ENCODE assay signal across 8 cellular contexts in the genomic region with DNA sequence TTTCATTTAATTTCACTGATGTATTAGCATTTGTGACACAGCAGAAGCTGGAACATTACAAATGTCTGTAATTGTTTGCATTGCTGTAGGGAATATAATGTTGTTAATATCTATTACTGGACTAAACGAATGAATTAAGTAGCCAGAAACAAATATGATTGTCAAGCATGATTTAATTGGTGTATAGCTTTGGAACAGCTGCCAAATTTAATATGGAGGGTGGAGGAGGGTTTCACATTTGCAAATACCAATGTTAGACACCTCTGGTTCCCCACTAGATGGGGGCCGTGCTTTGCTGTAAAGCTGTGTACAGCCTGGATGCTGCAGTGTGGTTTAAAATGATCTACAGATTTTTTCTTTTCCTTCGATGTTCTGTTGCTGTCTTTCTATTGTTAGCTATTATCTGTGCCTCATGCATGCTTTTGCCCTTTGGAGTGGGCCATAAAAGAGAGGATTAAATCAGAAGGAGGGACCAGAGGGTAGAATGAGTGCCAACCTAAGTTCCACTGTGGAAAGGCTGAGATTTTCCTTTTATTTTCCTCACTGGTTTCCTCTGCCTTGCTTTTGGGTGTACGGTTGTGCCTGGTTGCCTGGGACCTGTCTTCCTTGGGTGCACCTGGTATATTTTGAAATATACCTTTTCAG. TPM values are rescaled to one million over a fixed set of nuclear protein-coding genes. Genes with fewer than 3 reads are reported as not detected.
DNase-seq lines count a peak whose midpoint lies in the region; ATAC-seq and TF ChIP-seq lines count a peak whose summit lies in the region.

No MANE protein-coding gene starts in this region.

- no peaks in the 10 kb centered on the region for H3K36me3 ChIP-seq in OCI-LY1 (ENCODE audit: insufficient read depth, low read length)

- peak; percentile 47 for ATAC-seq in HG03469 (IDR thresholded peaks at IDR 0.05; ENCODE audit: unreplicated experiment)
- peak; percentile 67 for ATAC-seq in foreskin keratinocyte
- ATAC-seq in HG02970 (IDR thresholded peaks at IDR 0.05; ENCODE audit: low FRiP score, unreplicated experiment), result no peak
- no peak for ATAC-seq in GM19035 (IDR thresholded peaks at IDR 0.05; ENCODE audit: unreplicated experiment)

- no peaks in the 10 kb centered on the region for H3K9me2 ChIP-seq in OCI-LY1 (ENCODE audit: low read depth, low read length)

- H3K4me2 ChIP-seq in OCI-LY1 (ENCODE audit: low read length), result no peak overlapping the region

- no peak overlapping the region for H3K4me3 ChIP-seq in OCI-LY1 (ENCODE audit: low read depth, low read length, poor library complexity, severe bottlenecking)

- no peaks in the 10 kb centered on the region for H3K9me3 ChIP-seq in OCI-LY1 (ENCODE audit: low read length)

- in situ Hi-C loops in GM13976 (cut with MboI; ENCODE audit: low sequenced_read_pairs, unreplicated experiment), result no loop called here

- no peaks in the 10 kb centered on the region for H3F3A ChIP-seq in OCI-LY1 (ENCODE audit: insufficient read depth, low read length)

- H3K9ac ChIP-seq in OCI-LY1 (ENCODE audit: low read length), result no peak overlapping the region

- H3K27me3 ChIP-seq in OCI-LY1 (ENCODE audit: insufficient read depth, low read length), result no peaks in the 10 kb centered on the region
- H3K27me3 ChIP-seq in foreskin keratinocyte, result peaks cover 4% of the 10 kb centered on the region

- TF ChIP-seq CTCF in AG09319 (IDR thresholded peaks at IDR 0.05; ENCODE audit: low read depth, low read length) (peak; percentile 14), OCI-LY1 (IDR thresholded peaks at IDR 0.05; ENCODE audit: low read length) (peak; percentile 62; the same call in 1 of the 2 replicates), foreskin keratinocyte (conservative IDR thresholded peaks at IDR 0.05) (peak; percentile 57), GM13976 (IDR thresholded peaks at IDR 0.05; ENCODE audit: borderline replicate concordance, control extremely low read depth, extremely low read depth, insufficient read depth, missing control alignments) (no peak)

- H4K20me1 ChIP-seq in OCI-LY1 (ENCODE audit: insufficient read depth, low read length), result no peaks in the 10 kb centered on the region

- no peaks in the 10 kb centered on the region for H3K4me1 ChIP-seq in OCI-LY1 (ENCODE audit: insufficient read depth, low read length, severe bottlenecking)
- H3K4me1 ChIP-seq in foreskin keratinocyte, result no peaks in the 10 kb centered on the region

- H2AFZ ChIP-seq in OCI-LY1 (ENCODE audit: low read length), result no peak overlapping the region

- no peaks in the 10 kb centered on the region for H3K79me2 ChIP-seq in OCI-LY1 (ENCODE audit: insufficient read depth, low read length)

- H3K27ac ChIP-seq in OCI-LY1 (ENCODE audit: low read depth, low read length, poor library complexity, severe bottlenecking), result no peak overlapping the region
- no peak overlapping the region for H3K27ac ChIP-seq in foreskin keratinocyte

- DNase-seq in AG09319 (ENCODE audit: extremely low read depth, low read depth) (no peak), foreskin keratinocyte (no peak), GM13976 (ENCODE audit: low spot score) (no peak), ecto neural progenitor cell (ENCODE audit: low spot score) (no peak)

RNA-seq across cellular contexts. Expression of a gene that starts 23.1 kb away (rescaled TPM):
- 12.4 and 15.6 TPM in 2 replicates for total RNA-seq in foreskin keratinocyte
- 8.7 and 9.6 TPM in 2 replicates for polyA plus RNA-seq in foreskin keratinocyte

RNA-seq across cellular contexts. Expression of a gene that starts 23.2 kb away (rescaled TPM):
- total RNA-seq in foreskin keratinocyte, result 20.7 and 21.6 TPM in 2 replicates
- 6.0 and 6.9 TPM in 2 replicates for polyA plus RNA-seq in foreskin keratinocyte

Comparison
In these comparisons a context has a peak if more than half of its experiments do, and no peak if none do; other contexts are left out.
1. ATAC-seq: peak in HG03469 (single experiment) and foreskin keratinocyte (single experiment); none in HG02970 (single experiment) and GM19035 (single experiment).